Comparison of ENCODE assay signal across 8 cellular contexts in the genomic region with DNA sequence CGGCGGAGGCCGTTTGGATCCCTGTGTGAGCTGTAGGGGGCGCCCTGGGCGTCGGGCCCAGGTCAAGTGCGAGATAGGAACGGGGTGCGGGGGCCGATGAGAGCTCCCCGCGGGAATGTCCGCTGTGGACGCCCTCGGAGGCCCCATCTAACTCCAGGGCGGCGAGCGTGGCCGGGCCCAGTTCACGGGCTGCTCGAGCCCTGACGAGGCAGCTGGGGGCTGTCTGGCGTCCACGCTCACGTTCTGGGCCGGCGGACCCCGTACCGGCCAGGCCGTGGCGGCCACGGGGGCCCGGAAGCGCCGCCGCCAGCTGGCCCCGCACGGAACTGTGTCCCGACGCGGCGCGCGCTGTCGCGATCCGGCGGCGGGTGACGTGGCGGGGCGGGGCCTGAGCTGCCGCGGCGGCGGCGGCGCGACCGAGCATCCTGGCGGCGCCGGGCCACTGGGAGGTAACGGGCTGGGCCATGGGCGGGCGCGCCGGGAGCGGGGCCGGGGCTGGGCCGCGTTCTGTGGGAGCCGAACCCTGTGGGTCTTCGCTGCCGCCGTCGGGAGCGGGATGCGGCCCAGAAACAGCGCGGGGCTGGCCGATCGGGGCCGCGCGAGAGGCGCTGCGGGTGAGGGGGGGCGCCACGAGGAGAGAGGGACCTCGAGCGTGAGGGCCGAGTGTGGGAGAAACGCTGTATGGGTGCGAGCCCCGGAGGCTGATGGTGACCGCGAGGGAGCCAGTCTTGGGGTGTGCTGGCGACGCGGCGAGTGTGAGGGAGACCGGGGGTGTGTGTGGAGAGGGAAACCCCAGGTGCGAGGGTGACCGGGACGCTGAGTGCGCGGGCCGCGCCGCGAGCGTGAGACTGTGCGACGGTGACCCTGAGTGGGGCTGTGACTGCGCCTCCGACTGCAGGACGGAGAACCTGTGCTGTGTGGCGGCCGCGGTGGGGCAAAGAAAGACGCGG. TPM values are rescaled to one million over a fixed set of nuclear protein-coding genes. Genes with fewer than 3 reads are reported as not detected.
A peak's percentile ranks its signal among the peaks of the same experiment; 100 is the strongest.
DNase-seq lines count a peak whose midpoint lies in the region; ATAC-seq lines count a peak whose summit lies in the region.

A gene (plus strand): TSS at position 399 of the 950 bp plus-strand sequence. CDS start 10,201 bp downstream, outside the sequence.

- no peaks in the 10 kb centered on the region for H3K27me3 Mint-ChIP-seq in activated CD8-positive, alpha-beta memory T cell treated with anti-CD3 and anti-CD28 coated beads, Interleukin-2, amount 10 ng/mL, durations not matched to agents 7 days and 5 days

- in situ Hi-C loops in ACHN (cut with HindIII; ENCODE audit: low pct_ligation_motif_present, low pct_unique_long_range_greater_than_20kb, low sequenced_read_pairs) (no loop called here), endometrial microvascular endothelial cells (cut with HindIII; ENCODE audit: inconsistent ontology term, low pct_unique_long_range_greater_than_20kb, low sequenced_read_pairs) (no loop called here)

- H3K4me1 Mint-ChIP-seq in activated CD8-positive, alpha-beta memory T cell treated with anti-CD3 and anti-CD28 coated beads, Interleukin-2, amount 10 ng/mL, durations not matched to agents 7 days and 5 days = peaks cover 53% of the 10 kb centered on the region

- CTCF ChIA-PET in activated CD8-positive, alpha-beta memory T cell treated with anti-CD3 and anti-CD28 coated beads, Interleukin-2, amount 10 ng/mL, durations not matched to agents 7 days and 5 days (lab: Charles Lee) = interaction anchor here (0.6 to 8.9 kb wide), 37 partner anchors 8 to 409 kb away, joined by 3 to 451 read pairs (median 6); a partner anchor contains a TSS

- DNase-seq in ACHN (peak; percentile 85), NOMO-1 (lab: John Stamatoyannopoulos, UW; ENCODE audit: unreplicated experiment in 2 of 2) (peak; percentile 82 to 83), midbrain (lab: John Stamatoyannopoulos, UW) (peak; percentile 46)
- peak; percentile 87 for DNase-seq in activated CD8-positive, alpha-beta memory T cell treated with anti-CD3 and anti-CD28 coated beads, Interleukin-2, amount 10 ng/mL, durations not matched to agents 7 days and 5 days
- peak; percentile 66 for DNase-seq in stimulated activated CD8-positive, alpha-beta memory T cell treated with anti-CD3 and anti-CD28 coated beads, Interleukin-2, amount 100 ng/mL, for 1 hour (ENCODE audit: low read depth in 2 of 2)

- no peaks in the 10 kb centered on the region for H3K9me3 Mint-ChIP-seq in activated CD8-positive, alpha-beta memory T cell treated with anti-CD3 and anti-CD28 coated beads, Interleukin-2, amount 10 ng/mL, durations not matched to agents 7 days and 5 days (ENCODE audit: low read depth)

- ATAC-seq in GM18517 (IDR thresholded peaks at IDR 0.05; ENCODE audit: unreplicated experiment) (peak; percentile 54), HG03045 (IDR thresholded peaks at IDR 0.05; ENCODE audit: unreplicated experiment) (peak; percentile 74)
- ATAC-seq in activated CD8-positive, alpha-beta memory T cell treated with anti-CD3 and anti-CD28 coated beads, Interleukin-2, amount 10 ng/mL, durations not matched to agents 7 days and 5 days = peak; percentile 84

- H3K36me3 Mint-ChIP-seq in activated CD8-positive, alpha-beta memory T cell treated with anti-CD3 and anti-CD28 coated beads, Interleukin-2, amount 10 ng/mL, durations not matched to agents 7 days and 5 days = peaks cover 9% of the 10 kb centered on the region

- peak within 1 kb of the TSS; percentile 94 for H3K4me3 Mint-ChIP-seq in activated CD8-positive, alpha-beta memory T cell treated with anti-CD3 and anti-CD28 coated beads, Interleukin-2, amount 10 ng/mL, durations not matched to agents 7 days and 5 days

- H3K27ac Mint-ChIP-seq in activated CD8-positive, alpha-beta memory T cell treated with anti-CD3 and anti-CD28 coated beads, Interleukin-2, amount 10 ng/mL, durations not matched to agents 7 days and 5 days = peak within 1 kb of the TSS; percentile 98

RNA-seq across cellular contexts. Expression of the gene that starts here (rescaled TPM):
- total RNA-seq in activated CD8-positive, alpha-beta memory T cell treated with anti-CD3 and anti-CD28 coated beads, Interleukin-2, amount 10 ng/mL, durations not matched to agents 7 days and 5 days = 10 to 100 TPM; 73.3 to 99.5 TPM
- total RNA-seq in endometrial microvascular endothelial cells (ENCODE audit: inconsistent ontology term) = 20.1 TPM

Comparison
In these comparisons a context has a peak if more than half of its experiments do, and no peak if none do; other contexts are left out.
1. Peak in every context shown above with its lines: DNase-seq and ATAC-seq.